ENCODE assay signal across 17 cellular contexts in the genomic region with DNA sequence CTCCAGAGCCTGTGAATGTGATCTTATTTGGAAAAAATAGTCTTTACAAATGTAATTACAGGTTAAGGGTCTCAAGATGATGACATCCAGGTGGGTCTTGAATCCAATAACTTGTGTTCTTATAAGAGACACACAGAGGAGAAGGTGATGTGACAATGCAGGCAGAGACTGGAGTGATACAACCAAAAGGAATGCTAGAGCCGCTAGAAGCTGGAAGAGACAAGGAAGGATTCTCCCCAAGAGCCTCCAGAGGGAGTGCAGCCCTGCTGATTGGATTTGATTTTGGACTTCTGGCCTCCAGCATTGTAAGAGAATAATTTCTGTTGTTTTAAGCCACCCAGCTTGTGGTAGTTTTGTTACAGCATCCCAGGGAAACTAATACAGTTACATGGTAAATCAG. TPM values are rescaled to one million over a fixed set of nuclear protein-coding genes. Genes with fewer than 3 reads are reported as not detected.
DNase-seq lines count a peak whose midpoint lies in the region; ATAC-seq and TF ChIP-seq lines count a peak whose summit lies in the region.
"Had no signal": no experiment of that assay in that cellular context is flagged by ENCODE, and none has a peak within 500 bp of the region (broad histone marks: within the 10 kb centered on the region; RNA-seq: fewer than 3 reads in every experiment).

No MANE protein-coding gene starts in this region.

- no peak for TF ChIP-seq CTCF in GM13976 (IDR thresholded peaks at IDR 0.05; ENCODE audit: borderline replicate concordance, control extremely low read depth, extremely low read depth, insufficient read depth, missing control alignments)

- DNase-seq in EL (peak; percentile 53), HT1080 (ENCODE audit: low read depth) (peak; percentile 35), amniotic epithelial cell (ENCODE audit: low read depth) (peak; percentile 7), iris pigment epithelial cell (ENCODE audit: low read depth) (peak; percentile 15), GM13976 (ENCODE audit: low spot score) (no peak), left ventricle myocardium superior (no peak), activated T-cell treated with anti-CD3 and anti-CD28 coated beads for 4 hours (no peak), NCI-H748 treated with DMSO at 0.1 percent for 48 hours (lab: John Stamatoyannopoulos, UW) (no peak)
- DNase-seq: BE2C; CD4-positive, alpha-beta T cell; Kasumi-1; NCI-H187; NCI-H345; NCI-H526; OCI-M1; T-cell had no signal

- in situ Hi-C loops in GM13976 (cut with MboI; ENCODE audit: low sequenced_read_pairs, unreplicated experiment) = no loop called here

- no peak for ATAC-seq in left ventricle myocardium superior
- ATAC-seq: T-cell had no signal

- intact Hi-C loops in left ventricle myocardium superior (cut with micrococcal nuclease) = no loop called here

RNA-seq across cellular contexts. Expression of a gene that starts 9.7 kb away (rescaled TPM):
- total RNA-seq in HT1080 (2014; rRNA removed; shearing (Covaris generic)) = 7.3 and 8.2 TPM in 2 replicates
- polyA plus RNA-seq in HT1080 (2015; cell fraction: cytosol; rRNA removed) = 2.1 and 3.0 TPM in 2 replicates
- polyA plus RNA-seq in HT1080 (2015; cell fraction: nucleus; rRNA removed) = 9.6 and 13.0 TPM in 2 replicates
- total RNA-seq in left ventricle myocardium superior = 0.07 TPM
- total RNA-seq: H1 had no signal

Comparison
In these comparisons a context has a peak if more than half of its experiments do, and no peak if none do; other contexts are left out.
1. DNase-seq: peak in EL (single experiment), HT1080 (single experiment), amniotic epithelial cell (single experiment) and iris pigment epithelial cell (single experiment); none in GM13976 (single experiment), left ventricle myocardium superior (single experiment), activated T-cell treated with anti-CD3 and anti-CD28 coated beads for 4 hours (single experiment) and NCI-H748 treated with DMSO at 0.1 percent for 48 hours (single experiment).